Comparison of ENCODE assay signal across 29 cellular contexts in genomic region chr12:5473076-5473475, GRCh38. TPM values are rescaled to one million over a fixed set of nuclear protein-coding genes. Genes with fewer than 3 reads are reported as not detected.
"Had no signal": no experiment of that assay in that cellular context is flagged by ENCODE, and none has a peak within 500 bp of the region (broad histone marks: within the 10 kb centered on the region; RNA-seq: fewer than 3 reads in every experiment).

No MANE protein-coding gene starts in this region.

- H3K9me3 Mint-ChIP-seq: activated CD4-positive, alpha-beta T cell treated with anti-CD3 and anti-CD28 coated beads, Interleukin-2, amount 10 ng/mL, durations not matched to agents 7 days and 5 days; activated CD8-positive, alpha-beta T cell treated with anti-CD3 and anti-CD28 coated beads for 36 hours; activated naive CD8-positive, alpha-beta T cell treated with anti-CD3 and anti-CD28 coated beads, Interleukin-2, amount 50 U/mL, for 24 hours; brain; central memory CD8-positive, alpha-beta T cell; endodermal cell; memory B cell; nephron progenitor cell; stimulated activated effector memory CD8-positive, alpha-beta T cell treated with anti-CD3 and anti-CD28 coated beads, Interleukin-12 subunit alpha, Interleukin-12 subunit beta, amount 100 ng/mL, for 72 hours had no signal

- H3K4me3 Mint-ChIP-seq: activated CD4-positive, alpha-beta T cell treated with anti-CD3 and anti-CD28 coated beads, Interleukin-2, amount 10 ng/mL, durations not matched to agents 7 days and 5 days; activated CD8-positive, alpha-beta memory T cell treated with anti-CD3 and anti-CD28 coated beads, Interleukin-2, amount 10 ng/mL, durations not matched to agents 7 days and 5 days; activated CD8-positive, alpha-beta T cell treated with anti-CD3 and anti-CD28 coated beads for 36 hours; activated naive CD8-positive, alpha-beta T cell treated with anti-CD3 and anti-CD28 coated beads, Interleukin-2, amount 50 U/mL, for 24 hours; brain; central memory CD8-positive, alpha-beta T cell; endodermal cell; immature natural killer cell; memory B cell; nephron progenitor cell; stimulated activated effector memory CD8-positive, alpha-beta T cell treated with anti-CD3 and anti-CD28 coated beads, Interleukin-12 subunit alpha, Interleukin-12 subunit beta, amount 100 ng/mL, for 72 hours had no signal

- H3K4me3 ChIP-seq: coronary artery, right lobe of liver, skin epidermis, stomach, transverse colon had no signal

- H3K9me3 ChIP-seq: right lobe of liver, stomach, transverse colon had no signal

- H3K27ac Mint-ChIP-seq: activated CD4-positive, alpha-beta T cell treated with anti-CD3 and anti-CD28 coated beads, Interleukin-2, amount 10 ng/mL, durations not matched to agents 7 days and 5 days; activated CD8-positive, alpha-beta memory T cell treated with anti-CD3 and anti-CD28 coated beads, Interleukin-2, amount 10 ng/mL, durations not matched to agents 7 days and 5 days; activated CD8-positive, alpha-beta T cell treated with anti-CD3 and anti-CD28 coated beads for 36 hours; activated naive CD8-positive, alpha-beta T cell treated with anti-CD3 and anti-CD28 coated beads, Interleukin-2, amount 50 U/mL, for 24 hours; brain; endodermal cell; immature natural killer cell; memory B cell; nephron progenitor cell; stimulated activated effector memory CD8-positive, alpha-beta T cell treated with anti-CD3 and anti-CD28 coated beads, Interleukin-12 subunit alpha, Interleukin-12 subunit beta, amount 100 ng/mL, for 72 hours had no signal

- H3K36me3 Mint-ChIP-seq: activated CD8-positive, alpha-beta memory T cell treated with anti-CD3 and anti-CD28 coated beads, Interleukin-2, amount 10 ng/mL, durations not matched to agents 7 days and 5 days; brain; immature natural killer cell; memory B cell; stimulated activated effector memory CD8-positive, alpha-beta T cell treated with anti-CD3 and anti-CD28 coated beads, Interleukin-12 subunit alpha, Interleukin-12 subunit beta, amount 100 ng/mL, for 72 hours had no signal

- H3K36me3 ChIP-seq: right lobe of liver, stomach, transverse colon had no signal

- H3K4me1 Mint-ChIP-seq: activated CD4-positive, alpha-beta T cell treated with anti-CD3 and anti-CD28 coated beads, Interleukin-2, amount 10 ng/mL, durations not matched to agents 7 days and 5 days; activated CD8-positive, alpha-beta memory T cell treated with anti-CD3 and anti-CD28 coated beads, Interleukin-2, amount 10 ng/mL, durations not matched to agents 7 days and 5 days; activated naive CD8-positive, alpha-beta T cell treated with anti-CD3 and anti-CD28 coated beads, Interleukin-2, amount 50 U/mL, for 24 hours; central memory CD8-positive, alpha-beta T cell; immature natural killer cell; stimulated activated effector memory CD8-positive, alpha-beta T cell treated with anti-CD3 and anti-CD28 coated beads, Interleukin-12 subunit alpha, Interleukin-12 subunit beta, amount 100 ng/mL, for 72 hours had no signal

- H3K27ac ChIP-seq: epithelial cell of prostate, right lobe of liver, skin epidermis, stomach, transverse colon, VCaP had no signal

- H3K27me3 Mint-ChIP-seq: activated CD8-positive, alpha-beta memory T cell treated with anti-CD3 and anti-CD28 coated beads, Interleukin-2, amount 10 ng/mL, durations not matched to agents 7 days and 5 days had no signal

- DNase-seq: activated CD4-positive, alpha-beta T cell treated with anti-CD3 and anti-CD28 coated beads, Interleukin-2, amount 10 ng/mL, durations not matched to agents 7 days and 5 days; activated CD4-positive, CD25-positive, alpha-beta regulatory T cell treated with anti-CD3 and anti-CD28 coated beads, Interleukin-2, amount 50 U/mL, for 72 hours; activated CD8-positive, alpha-beta memory T cell treated with anti-CD3 and anti-CD28 coated beads, Interleukin-2, amount 10 ng/mL, durations not matched to agents 7 days and 5 days; activated CD8-positive, alpha-beta T cell treated with anti-CD3 and anti-CD28 coated beads for 36 hours; activated effector memory CD4-positive, alpha-beta T cell treated with anti-CD3 and anti-CD28 coated beads, Interleukin-2, amount 50 U/mL, for 16 hours; activated naive CD4-positive, alpha-beta T cell treated with anti-CD3 and anti-CD28 coated beads, Interleukin-2, amount 50 U/mL, for 16 hours; activated naive CD8-positive, alpha-beta T cell treated with anti-CD3 and anti-CD28 coated beads, Interleukin-2, amount 50 U/mL, for 24 hours; activated T-cell treated with anti-CD3 and anti-CD28 coated beads for 4 hours; aorta; endodermal cell; immature natural killer cell; kidney glomerular epithelial cell; nephron progenitor cell; nucleus accumbens; right lobe of liver; stimulated activated CD4-positive, alpha-beta T cell treated with anti-CD3 and anti-CD28 coated beads, Interleukin-2, amount 100 ng/mL, for 24 hours; stomach; transverse colon had no signal

- H3K4me1 ChIP-seq: right lobe of liver, transverse colon had no signal

- H3K27me3 ChIP-seq: right lobe of liver, stomach, transverse colon had no signal

- ATAC-seq: activated CD8-positive, alpha-beta memory T cell treated with anti-CD3 and anti-CD28 coated beads, Interleukin-2, amount 10 ng/mL, durations not matched to agents 7 days and 5 days; activated CD8-positive, alpha-beta T cell treated with anti-CD3 and anti-CD28 coated beads for 36 hours; activated naive CD8-positive, alpha-beta T cell treated with anti-CD3 and anti-CD28 coated beads, Interleukin-2, amount 50 U/mL, for 24 hours; SK-N-SH treated with all-trans-retinoic acid at 6 μM for 48 hours; stimulated activated effector memory CD8-positive, alpha-beta T cell treated with anti-CD3 and anti-CD28 coated beads, Interleukin-12 subunit alpha, Interleukin-12 subunit beta, amount 100 ng/mL, for 72 hours had no signal

RNA-seq across cellular contexts. Expression of gene NTF3, which starts 41.2 kb away (rescaled TPM):
- total RNA-seq: activated CD4-positive, alpha-beta T cell treated with anti-CD3 and anti-CD28 coated beads, Interleukin-2, amount 10 ng/mL, durations not matched to agents 7 days and 5 days; activated CD8-positive, alpha-beta memory T cell treated with anti-CD3 and anti-CD28 coated beads, Interleukin-2, amount 10 ng/mL, durations not matched to agents 7 days and 5 days; activated CD8-positive, alpha-beta T cell treated with anti-CD3 and anti-CD28 coated beads for 36 hours; mononuclear cell; T-helper 2 cell treated with Interferon-gamma antibody and Interleukin-4, amounts not matched to agents 100 ng/mL and 5 ng/mL, for 36 hours had no signal
- polyA plus RNA-seq: immature natural killer cell had no signal
